In genomic region chr15:40792394-40792793, GRCh38 we compare ENCODE assay signal across 1 cellular context.
TF ChIP-seq lines count a peak whose summit lies in the region.

No MANE protein-coding gene starts in this region.

TF ChIP-seq in HCT116, 20 proteins besides CTCF, POLR2A, EP300 and RAD21:
- TF ChIP-seq, protein P1, sequence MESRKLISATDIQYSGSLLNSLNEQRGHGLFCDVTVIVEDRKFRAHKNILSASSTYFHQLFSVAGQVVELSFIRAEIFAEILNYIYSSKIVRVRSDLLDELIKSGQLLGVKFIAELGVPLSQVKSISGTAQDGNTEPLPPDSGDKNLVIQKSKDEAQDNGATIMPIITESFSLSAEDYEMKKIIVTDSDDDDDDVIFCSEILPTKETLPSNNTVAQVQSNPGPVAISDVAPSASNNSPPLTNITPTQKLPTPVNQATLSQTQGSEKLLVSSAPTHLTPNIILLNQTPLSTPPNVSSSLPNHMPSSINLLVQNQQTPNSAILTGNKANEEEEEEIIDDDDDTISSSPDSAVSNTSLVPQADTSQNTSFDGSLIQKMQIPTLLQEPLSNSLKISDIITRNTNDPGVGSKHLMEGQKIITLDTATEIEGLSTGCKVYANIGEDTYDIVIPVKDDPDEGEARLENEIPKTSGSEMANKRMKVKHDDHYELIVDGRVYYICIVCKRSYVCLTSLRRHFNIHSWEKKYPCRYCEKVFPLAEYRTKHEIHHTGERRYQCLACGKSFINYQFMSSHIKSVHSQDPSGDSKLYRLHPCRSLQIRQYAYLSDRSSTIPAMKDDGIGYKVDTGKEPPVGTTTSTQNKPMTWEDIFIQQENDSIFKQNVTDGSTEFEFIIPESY (IDR thresholded peaks at IDR 0.05; ENCODE audit: extremely low read depth, insufficient replicate concordance, low read length): no peak
- no peak for TF ChIP-seq ZNF274 (IDR thresholded peaks at IDR 0.05; ENCODE audit: low read depth, low read length)
- TF ChIP-seq CBX3 (IDR thresholded peaks at IDR 0.05; ENCODE audit: low read depth): no peak
- TF ChIP-seq TCF7L2 (IDR thresholded peaks at IDR 0.05; ENCODE audit: borderline replicate concordance, extremely low read depth, insufficient read depth, insufficient read length): no peak
- TF ChIP-seq EZH2phosphoT487 (IDR thresholded peaks at IDR 0.05; ENCODE audit: borderline replicate concordance): no peak
- no peak for TF ChIP-seq SIN3A (IDR thresholded peaks at IDR 0.05; ENCODE audit: low read depth)
- no peak for TF ChIP-seq ZFX (IDR thresholded peaks at IDR 0.05)
- no peak for TF ChIP-seq EGR1 (IDR thresholded peaks at IDR 0.05; ENCODE audit: low read depth)
